8 cellular contexts compared by ENCODE assay signal in genomic region chr18:48951448-48952286, GRCh38. TPM values are rescaled to one million over a fixed set of nuclear protein-coding genes. Genes with fewer than 3 reads are reported as not detected.
A peak's percentile ranks its signal among the peaks of the same experiment; 100 is the strongest.
DNase-seq lines count a peak whose midpoint lies in the region; ATAC-seq, FAIRE-seq and TF ChIP-seq lines count a peak whose summit lies in the region.

No MANE protein-coding gene starts in this region.

- peak overlapping the region; percentile 61 for H3K4me2 ChIP-seq in keratinocyte (ENCODE audit: control insufficient read depth, extremely low read depth, insufficient read depth, low read depth, low read length)

- peak overlapping the region; percentile 97 for H3K27ac ChIP-seq in keratinocyte (ENCODE audit: control insufficient read depth, insufficient read depth, low read length)

- POLR2A ChIA-PET in AG04449 (lab: Yijun Ruan, JAX): interaction anchor here (0.6 to 2.8 kb wide), 16 partner anchors 10 to 286 kb away, joined by 3 to 16 read pairs (median 4); no protein-coding TSS in a partner anchor

- dilution Hi-C loops in keratinocyte (cut with MboI; ENCODE audit: extremely low pct_ligation_motif_present, low sequenced_read_pairs): no loop called here

- no peaks in the 10 kb centered on the region for H3K9me3 ChIP-seq in keratinocyte (ENCODE audit: control insufficient read depth, low read depth, low read length)

- H3K9ac ChIP-seq in keratinocyte (ENCODE audit: control insufficient read depth, extremely low read depth, insufficient read depth, low read length): peak overlapping the region; percentile 96

- peaks cover 13% of the 10 kb centered on the region for H4K20me1 ChIP-seq in keratinocyte (ENCODE audit: control insufficient read depth, extremely low read depth, insufficient read depth, low read length)

- peaks cover 49% of the 10 kb centered on the region for H3K79me2 ChIP-seq in keratinocyte (ENCODE audit: control insufficient read depth, insufficient read depth, low read length)

- DNase-seq in AG04449 (ENCODE audit: low read depth, low spot score) (no peak), NCI-H226 (peak; percentile 60), keratinocyte (ENCODE audit: low read depth, low spot score) (no peak)
- DNase-seq in activated CD4-positive, CD25-positive, alpha-beta regulatory T cell (lab: John Stamatoyannopoulos, UW): peak; percentile 51 to 68 (median 63)
- DNase-seq in central memory CD8-positive, alpha-beta T cell (ENCODE audit: low spot score in 2 of 2): peak; percentile 60 to 68
- DNase-seq in stimulated activated CD4-positive, alpha-beta T cell treated with anti-CD3 and anti-CD28 coated beads, Interleukin-15, amount 100 ng/mL, for 1 hour (ENCODE audit: low read depth in 1 of 2, low spot score in 1 of 2): peak; percentile 62 to 65

- TF ChIP-seq CTCF in AG04449 (IDR thresholded peaks at IDR 0.05; ENCODE audit: insufficient read depth, low read length, missing control alignments): peak; percentile 48
- no peak for TF ChIP-seq CTCF in keratinocyte (optimal IDR thresholded peaks at IDR 0.05 in 1 of 3, IDR thresholded peaks at IDR 0.05 in 1 of 3, conservative IDR thresholded peaks at IDR 0.05 in 1 of 3; ENCODE audit: extremely low read depth in 1 of 3, insufficient read depth in 2 of 3, low read length in 3 of 3)

- no peaks in the 10 kb centered on the region for H3K9me3 Mint-ChIP-seq in central memory CD8-positive, alpha-beta T cell

- H3K27me3 ChIP-seq in keratinocyte (ENCODE audit: control insufficient read depth, extremely low read depth, insufficient read depth, low read length): no peaks in the 10 kb centered on the region

- H3K36me3 ChIP-seq in keratinocyte (ENCODE audit: control insufficient read depth in 2 of 2, extremely low read depth in 1 of 2, insufficient read depth in 2 of 2, low read length in 2 of 2): peaks cover 0 to 6% of the 10 kb centered on the region in 2 experiments

- H3K9me1 ChIP-seq in keratinocyte (ENCODE audit: control insufficient read depth, extremely low read depth, insufficient read depth, low read length): no peaks in the 10 kb centered on the region

- ATAC-seq in GM18873 (IDR thresholded peaks at IDR 0.05; ENCODE audit: low FRiP score, unreplicated experiment) (peak; percentile 39), HG03097 (IDR thresholded peaks at IDR 0.05; ENCODE audit: low FRiP score, unreplicated experiment) (peak; percentile 32)
- peak; percentile 50 for ATAC-seq in central memory CD8-positive, alpha-beta T cell (replicated peaks; ENCODE audit: extremely low read depth, poor library complexity, severe bottlenecking)

- H3K27me3 Mint-ChIP-seq in central memory CD8-positive, alpha-beta T cell: no peaks in the 10 kb centered on the region

- peaks cover 42% of the 10 kb centered on the region for H3K4me1 Mint-ChIP-seq in central memory CD8-positive, alpha-beta T cell

- peaks cover 58% of the 10 kb centered on the region for H3K36me3 Mint-ChIP-seq in central memory CD8-positive, alpha-beta T cell (ENCODE audit: insufficient read depth)

- peaks cover 49% of the 10 kb centered on the region for H3K4me1 ChIP-seq in keratinocyte (ENCODE audit: control insufficient read depth, extremely low read depth, insufficient read depth, low read length)

- FAIRE-seq in keratinocyte (lab: Jason Lieb, UNC): no peak

- H3K4me3 ChIP-seq in AG04449 (ENCODE audit: low read depth, low read length) (peak overlapping the region; percentile 87), keratinocyte (ENCODE audit: control insufficient read depth in 2 of 3, extremely low read depth in 1 of 3, insufficient read depth in 2 of 3, low read depth in 1 of 3, low read length in 3 of 3) (peak overlapping the region; percentile 86 to 94 (median 89))

- H3K4me3 Mint-ChIP-seq in central memory CD8-positive, alpha-beta T cell: peak overlapping the region; percentile 96

- peak overlapping the region; percentile 100 for H3K27ac Mint-ChIP-seq in central memory CD8-positive, alpha-beta T cell (ENCODE audit: low read depth)

- no peak overlapping the region for H2AFZ ChIP-seq in keratinocyte (ENCODE audit: control insufficient read depth, low read length)

- CTCF ChIA-PET in AG04449 (lab: Yijun Ruan, JAX): interaction anchor here (1.1 to 3.7 kb wide), 4 partner anchors 46 to 289 kb away, joined by 3 to 12 read pairs (median 4); no protein-coding TSS in a partner anchor

RNA-seq across cellular contexts. Expression of gene SMAD7, which starts 0.9 kb away (rescaled TPM):
- 9.5 to 12.2 TPM (median 10.7 TPM) in 3 replicates for polyA plus RNA-seq in keratinocyte
- 11.9 TPM for polyA plus RNA-seq in keratinocyte (2011; ENCODE audit: low read depth)
- 4.7 and 4.9 TPM in 2 replicates for polyA plus RNA-seq in keratinocyte (2011; cell fraction: cytosol; rRNA removed)
- 21.0 and 21.4 TPM in 2 replicates for polyA plus RNA-seq in keratinocyte (2011; cell fraction: nucleus; rRNA removed)
- 7.5 and 10.4 TPM in 2 replicates for polyA plus RNA-seq in keratinocyte (2012; ENCODE audit: low replicate concordance)
- 16.0 to 44.2 TPM (median 24.0 TPM) in 3 replicates for polyA minus RNA-seq in keratinocyte
- polyA minus RNA-seq in keratinocyte (2011; cell fraction: cytosol; rRNA and poly(A)+ RNA removed): 15.0 TPM
- polyA minus RNA-seq in keratinocyte (2011; cell fraction: nucleus; rRNA and poly(A)+ RNA removed): 19.5 and 21.6 TPM in 2 replicates

Comparison
In these comparisons a context has a peak if more than half of its experiments do, and no peak if none do; other contexts are left out.
1. DNase-seq: peak in NCI-H226 (single experiment), activated CD4-positive, CD25-positive, alpha-beta regulatory T cell (4 of 4), central memory CD8-positive, alpha-beta T cell (2 of 2) and stimulated activated CD4-positive, alpha-beta T cell treated with anti-CD3 and anti-CD28 coated beads, Interleukin-15, amount 100 ng/mL, for 1 hour (2 of 2); none in AG04449 (single experiment) and keratinocyte (single experiment).
2. Peak in every context shown above with its lines, with median percentiles within 50 percentile points of each other: ATAC-seq.